8 cellular contexts compared by ENCODE assay signal in genomic region chr3:23944861-23945652, GRCh38. TPM values are rescaled to one million over a fixed set of nuclear protein-coding genes. Genes with fewer than 3 reads are reported as not detected.
DNase-seq lines count a peak whose midpoint lies in the region; ATAC-seq and TF ChIP-seq lines count a peak whose summit lies in the region.

Gene NR1D2 (plus strand): TSS chr3:23945286. CDS start chr3:23945579, 293 bp downstream.

- intact Hi-C loops in activated CD4-positive, alpha-beta T cell treated with anti-CD3 and anti-CD28 coated beads, Interleukin-2, amount 10 ng/mL, durations not matched to agents 24 days and 14 days (cut with micrococcal nuclease) = loop anchor here (1.0 kb wide), 2 partner anchors 10 to 28 kb away; partner anchors contain the start of gene RPL15

- H3K4me3 Mint-ChIP-seq in activated CD4-positive, alpha-beta T cell treated with anti-CD3 and anti-CD28 coated beads, Interleukin-2, amount 10 ng/mL, durations not matched to agents 24 days and 14 days = peak within 1 kb of the TSS; percentile 85

- peaks cover 20% of the 10 kb centered on the region for H3K4me1 Mint-ChIP-seq in activated CD4-positive, alpha-beta T cell treated with anti-CD3 and anti-CD28 coated beads, Interleukin-2, amount 10 ng/mL, durations not matched to agents 24 days and 14 days

- H3K9me3 ChIP-seq in AG04450 (ENCODE audit: control insufficient read depth, insufficient read depth, low read length) = no peaks in the 10 kb centered on the region

- CTCF ChIA-PET in AG04450 (lab: Charles Lee) = no interaction called here

- H3K36me3 Mint-ChIP-seq in activated CD4-positive, alpha-beta T cell treated with anti-CD3 and anti-CD28 coated beads, Interleukin-2, amount 10 ng/mL, durations not matched to agents 24 days and 14 days (ENCODE audit: low read depth) = peaks cover 2% of the 10 kb centered on the region

- no peaks in the 10 kb centered on the region for H3K9me3 Mint-ChIP-seq in activated CD4-positive, alpha-beta T cell treated with anti-CD3 and anti-CD28 coated beads, Interleukin-2, amount 10 ng/mL, durations not matched to agents 24 days and 14 days

- H3K4me3 ChIP-seq in AG04450 (ENCODE audit: low read depth, low read length) (peak within 1 kb of the TSS; percentile 86), coronary artery (peak within 1 kb of the TSS; percentile 82)

- no peaks in the 10 kb centered on the region for H3K27me3 ChIP-seq in AG04450 (ENCODE audit: control insufficient read depth, insufficient read depth, low read length)

- peak within 1 kb of the TSS; percentile 91 for H3K27ac ChIP-seq in AG04450 (ENCODE audit: low read depth, low read length)
- peak within 1 kb of the TSS; percentile 96 to 99 for H3K27ac ChIP-seq in coronary artery

- H3K27ac Mint-ChIP-seq in activated CD4-positive, alpha-beta T cell treated with anti-CD3 and anti-CD28 coated beads, Interleukin-2, amount 10 ng/mL, durations not matched to agents 24 days and 14 days = peak within 1 kb of the TSS; percentile 87

- TF ChIP-seq CTCF in AG04450 (IDR thresholded peaks at IDR 0.05; ENCODE audit: low read depth, low read length) (no peak), coronary artery (IDR thresholded peaks at IDR 0.05) (no peak)

- DNase-seq in AG04450 (ENCODE audit: low read depth, low spot score) = peak; percentile 34
- DNase-seq in NCI-H2227 (lab: John Stamatoyannopoulos, UW; ENCODE audit: unreplicated experiment) = peak; percentile 84
- DNase-seq in activated CD4-positive, alpha-beta T cell treated with anti-CD3 and anti-CD28 coated beads, Interleukin-2, amount 10 ng/mL, durations not matched to agents 24 days and 14 days = peak; percentile 93
- DNase-seq in coronary artery (ENCODE audit: low spot score) = peak; percentile 86
- DNase-seq in left lobe of liver (ENCODE audit: low spot score) = peak; percentile 87
- peak; percentile 78 to 82 for DNase-seq in stimulated activated CD4-positive, alpha-beta T cell treated with anti-CD3 and anti-CD28 coated beads, Interleukin-2, amount 100 ng/mL, for 24 hours

- peaks cover 37% of the 10 kb centered on the region for H3K27me3 Mint-ChIP-seq in activated CD4-positive, alpha-beta T cell treated with anti-CD3 and anti-CD28 coated beads, Interleukin-2, amount 10 ng/mL, durations not matched to agents 24 days and 14 days

- POLR2A ChIA-PET in AG04450 (lab: Yijun Ruan, JAX) = interaction anchor here (1.2 kb wide), 1 partner anchor 28 kb away, joined by 12 read pairs; the partner anchor contains the start of genes NKIRAS1 and RPL15

- ATAC-seq in GM18520 (IDR thresholded peaks at IDR 0.05; ENCODE audit: unreplicated experiment) (peak; percentile 33), HG03045 (IDR thresholded peaks at IDR 0.05; ENCODE audit: unreplicated experiment) (peak; percentile 65), left lobe of liver (peak; percentile 76)

RNA-seq across cellular contexts. Expression of gene NR1D2, which starts in this region (rescaled TPM):
- polyA plus RNA-seq in AG04450 (2011; rRNA removed) = 22.9 and 29.1 TPM in 2 replicates
- polyA minus RNA-seq in AG04450 (2011; rRNA and poly(A)+ RNA removed) = 34.9 and 60.4 TPM in 2 replicates
- total RNA-seq in activated CD4-positive, alpha-beta T cell treated with anti-CD3 and anti-CD28 coated beads, Interleukin-2, amount 10 ng/mL, durations not matched to agents 24 days and 14 days = 3.0 and 3.1 TPM in 2 replicates
- total RNA-seq in left lobe of liver = 20.1 TPM

Comparison
In these comparisons a context has a peak if more than half of its experiments do, and no peak if none do; other contexts are left out.
1. Peak in every context shown above with its lines: DNase-seq, ATAC-seq, H3K4me3 ChIP-seq and H3K27ac ChIP-seq.
2. DNase-seq: peak in every context shown above with its lines; median percentile 93 in activated CD4-positive, alpha-beta T cell treated with anti-CD3 and anti-CD28 coated beads, Interleukin-2, amount 10 ng/mL, durations not matched to agents 24 days and 14 days; 87 in left lobe of liver; 86 in coronary artery; 84 in NCI-H2227; 80 in stimulated activated CD4-positive, alpha-beta T cell treated with anti-CD3 and anti-CD28 coated beads, Interleukin-2, amount 100 ng/mL, for 24 hours; 34 in AG04450.